Comparison of ENCODE assay signal across 33 cellular contexts in genomic region chr9:101403886-101404285, GRCh38. TPM values are rescaled to one million over a fixed set of nuclear protein-coding genes. Genes with fewer than 3 reads are reported as not detected.
"Had no signal": no experiment of that assay in that cellular context is flagged by ENCODE, and none has a peak within 500 bp of the region (broad histone marks: within the 10 kb centered on the region; RNA-seq: fewer than 3 reads in every experiment).

No MANE protein-coding gene starts in this region.

- DNase-seq: cerebellar nuclear complex; effector CD8-positive, alpha-beta T cell; erythroblast; esophagus squamous epithelium; foreskin melanocyte; glutamatergic neuron; heart right ventricle; hypothalamus; immature natural killer cell; islet precursor cell; kidney glomerular epithelial cell; left colon; left ventricle myocardium inferior; natural killer cell; occipital lobe; ovary; posterior cingulate gyrus; stimulated activated CD4-positive, alpha-beta T cell treated with anti-CD3 and anti-CD28 coated beads, Interleukin-2, amount 100 ng/mL, for 24 hours; stimulated activated CD4-positive, alpha-beta T cell treated with anti-CD3 and anti-CD28 coated beads, Interleukin-4, amount 100 ng/mL, for 24 hours; stimulated activated naive CD4-positive, alpha-beta T cell treated with Interleukin-2 at 50 U/mL for 16 hours; stomach; thyroid gland; trophoblast cell had no signal

- ATAC-seq: heart right ventricle; left colon; natural killer cell; sciatic nerve; stimulated activated effector memory CD8-positive, alpha-beta T cell treated with anti-CD3 and anti-CD28 coated beads, Interleukin-12 subunit alpha, Interleukin-12 subunit beta, amount 100 ng/mL, for 72 hours had no signal

- H3K27me3 ChIP-seq: heart right ventricle, ovary, stomach, thyroid gland had no signal

- H3K27ac Mint-ChIP-seq: dendritic cell treated with granulocyte-macrophage colony-stimulating factor and Interleukin-4, amounts not matched to agents 40 ng/mL and 50 ng/mL, for 4 days; natural killer cell; stimulated activated effector memory CD8-positive, alpha-beta T cell treated with anti-CD3 and anti-CD28 coated beads, Interleukin-12 subunit alpha, Interleukin-12 subunit beta, amount 100 ng/mL, for 72 hours had no signal

- H3K4me3 ChIP-seq: esophagus squamous epithelium, heart right ventricle, left ventricle myocardium inferior, lung, ovary, stomach, thyroid gland had no signal

- H3K9me3 ChIP-seq: thyroid gland had no signal

- H3K27me3 Mint-ChIP-seq: dendritic cell treated with granulocyte-macrophage colony-stimulating factor and Interleukin-4, amounts not matched to agents 40 ng/mL and 50 ng/mL, for 4 days; memory B cell had no signal

- H3K4me3 Mint-ChIP-seq: dendritic cell treated with granulocyte-macrophage colony-stimulating factor and Interleukin-4, amounts not matched to agents 40 ng/mL and 50 ng/mL, for 4 days; immature natural killer cell; memory B cell; natural killer cell; stimulated activated effector memory CD8-positive, alpha-beta T cell treated with anti-CD3 and anti-CD28 coated beads, Interleukin-12 subunit alpha, Interleukin-12 subunit beta, amount 100 ng/mL, for 72 hours had no signal

- H3K27ac ChIP-seq: esophagus squamous epithelium, heart right ventricle, left ventricle myocardium inferior, ovary, stomach, thyroid gland had no signal

RNA-seq across cellular contexts. Expression of gene BAAT, which starts 19.1 kb away (rescaled TPM):
- total RNA-seq: esophagus squamous epithelium, left colon, left ventricle myocardium inferior, natural killer cell, sciatic nerve, subcutaneous adipose tissue, thyroid gland, urinary bladder had no signal
- polyA plus RNA-seq: immature natural killer cell, ovary, stomach had no signal

RNA-seq across cellular contexts. Expression of gene ALDOB, which starts 31.7 kb away (rescaled TPM):
- total RNA-seq: esophagus squamous epithelium, mononuclear cell, natural killer cell, sciatic nerve, subcutaneous adipose tissue, temporal lobe, thyroid gland, urinary bladder had no signal
- polyA plus RNA-seq: immature natural killer cell, neural cell had no signal
